ENCODE assay signal across 1 cellular context in genomic region chr4:2537011-2537830, GRCh38.
TF ChIP-seq lines count a peak whose summit lies in the region.

No MANE protein-coding gene starts in this region.

TF ChIP-seq in HepG2, 621 proteins besides CTCF, POLR2A, EP300 and RAD21 (continued from another document and continues in another):
- TF ChIP-seq TEF (CRISPR knock-in tag; IDR thresholded peaks at IDR 0.05) (0 out of 2 replicates have a peak, but pooled peaks have one; percentile 30), ZNF501 (CRISPR knock-in tag; IDR thresholded peaks at IDR 0.05) (peak; percentile 57; the same call in 1 of the 2 replicates), GLMP (CRISPR knock-in tag; IDR thresholded peaks at IDR 0.05; ENCODE audit: borderline replicate concordance) (no peak), EED (CRISPR knock-in tag; IDR thresholded peaks at IDR 0.05) (no peak), ZBTB43 (CRISPR knock-in tag; conservative IDR thresholded peaks at IDR 0.05) (no peak), MYPOP (CRISPR knock-in tag; IDR thresholded peaks at IDR 0.05) (peak; percentile 56; the same call in 1 of the 2 replicates), ERF (CRISPR knock-in tag; IDR thresholded peaks at IDR 0.05) (0 out of 2 replicates have a peak, but pooled peaks have one; percentile 46), KDM3A (CRISPR knock-in tag; IDR thresholded peaks at IDR 0.05; ENCODE audit: low read depth) (no peak), MLX (CRISPR knock-in tag; IDR thresholded peaks at IDR 0.05) (no peak), GLI4 (CRISPR knock-in tag; IDR thresholded peaks at IDR 0.05; ENCODE audit: borderline replicate concordance) (no peak), ZNF362 (CRISPR knock-in tag; IDR thresholded peaks at IDR 0.05; ENCODE audit: borderline replicate concordance) (no peak), PHF8 (CRISPR knock-in tag; IDR thresholded peaks at IDR 0.05) (peak; percentile 66), TCF7 (IDR thresholded peaks at IDR 0.05; ENCODE audit: low read depth) (no peak), ZNF136 (CRISPR knock-in tag; IDR thresholded peaks at IDR 0.05; ENCODE audit: low read depth) (no peak), ZNF770 (CRISPR knock-in tag; IDR thresholded peaks at IDR 0.05) (0 out of 2 replicates have a peak, but pooled peaks have one; percentile 9), SALL1 (CRISPR knock-in tag; IDR thresholded peaks at IDR 0.05) (peak; percentile 41; the same call in 1 of the 2 replicates), CERS6 (CRISPR knock-in tag; IDR thresholded peaks at IDR 0.05) (no peak), ZNF142 (CRISPR knock-in tag; IDR thresholded peaks at IDR 0.05) (peak; percentile 96), TRIM24 (CRISPR knock-in tag; IDR thresholded peaks at IDR 0.05) (no peak), RXRB (CRISPR knock-in tag; IDR thresholded peaks at IDR 0.05; ENCODE audit: borderline replicate concordance) (no peak), SRF (IDR thresholded peaks at IDR 0.05; ENCODE audit: low read depth, low read length) (no peak), HHEX (CRISPR knock-in tag; IDR thresholded peaks at IDR 0.05) (no peak), MEIS2 (CRISPR knock-in tag; IDR thresholded peaks at IDR 0.05) (no peak), ZFP62 (CRISPR knock-in tag; IDR thresholded peaks at IDR 0.05) (no peak), HNRNPL (IDR thresholded peaks at IDR 0.05; ENCODE audit: low read depth, low read length) (no peak), NKX3-1 (CRISPR knock-in tag; IDR thresholded peaks at IDR 0.05) (peak; percentile 38; the same call in 1 of the 2 replicates), CC2D1A (CRISPR knock-in tag; IDR thresholded peaks at IDR 0.05) (no peak), CREB1 (IDR thresholded peaks at IDR 0.05) (peak; percentile 3; the same call in 1 of the 2 replicates), CREB1 (CRISPR knock-in tag; IDR thresholded peaks at IDR 0.05) (no peak), HOXA3 (CRISPR knock-in tag; IDR thresholded peaks at IDR 0.05) (0 out of 2 replicates have a peak, but pooled peaks have one; percentile 6), ZBTB37 (CRISPR knock-in tag; IDR thresholded peaks at IDR 0.05) (no peak), ZNF777 (CRISPR knock-in tag; IDR thresholded peaks at IDR 0.05) (0 out of 2 replicates have a peak, but pooled peaks have one; percentile 32), MYNN (CRISPR knock-in tag; IDR thresholded peaks at IDR 0.05; ENCODE audit: low read depth) (no peak), ZBTB38 (CRISPR knock-in tag; IDR thresholded peaks at IDR 0.05) (peak; percentile 53; the same call in 1 of the 2 replicates), RARG (CRISPR knock-in tag; IDR thresholded peaks at IDR 0.05; ENCODE audit: low read depth) (no peak), TCF12 (IDR thresholded peaks at IDR 0.05) (no peak), TCF12 (CRISPR knock-in tag; IDR thresholded peaks at IDR 0.05) (no peak), PAXIP1 (CRISPR knock-in tag; conservative IDR thresholded peaks at IDR 0.05) (no peak), ZC3H4 (CRISPR knock-in tag; IDR thresholded peaks at IDR 0.05; ENCODE audit: borderline replicate concordance) (no peak), ZNF691 (CRISPR knock-in tag; IDR thresholded peaks at IDR 0.05; ENCODE audit: borderline replicate concordance, low read depth) (no peak), ZSCAN22 (CRISPR knock-in tag; IDR thresholded peaks at IDR 0.05) (no peak)
